ENCODE assay signal across 23 cellular contexts in genomic region chrX:9862953-9863352, GRCh38.
"Had no signal": no experiment of that assay in that cellular context is flagged by ENCODE, and none has a peak within 500 bp of the region (broad histone marks: within the 10 kb centered on the region; RNA-seq: fewer than 3 reads in every experiment).

No MANE protein-coding gene starts in this region.

- H3K4me1 ChIP-seq: right atrium auricular region, right lobe of liver, tibial nerve, upper lobe of right lung had no signal

- DNase-seq: hippocampal formation; kidney glomerular epithelial cell; left cardiac atrium; lower lobe of right lung; midbrain; mucosa of descending colon; naive thymus-derived CD4-positive, alpha-beta T cell; ovary; right lobe of liver; stimulated activated CD4-positive, alpha-beta T cell treated with anti-CD3 and anti-CD28 coated beads, Interleukin-1b, Interleukin-23, amount 100 ng/mL, for 48 hours; stimulated activated CD4-positive, alpha-beta T cell treated with anti-CD3 and anti-CD28 coated beads, Interleukin-2, amount 100 ng/mL, for 48 hours; stimulated activated CD4-positive, alpha-beta T cell treated with anti-CD3 and anti-CD28 coated beads, Interleukin-4, amount 100 ng/mL, for 4 hours; stimulated activated CD8-positive, alpha-beta memory T cell treated with anti-CD3 and anti-CD28 coated beads, Interleukin-4, amount 100 ng/mL, for 48 hours; stimulated activated naive CD4-positive, alpha-beta T cell treated with Interleukin-2 at 50 U/mL for 16 hours; stimulated activated naive CD8-positive, alpha-beta T cell treated with anti-CD3 and anti-CD28 coated beads, Interleukin-15, amount 100 ng/mL, for 72 hours; substantia nigra; upper lobe of right lung had no signal

- H3K9me3 ChIP-seq: lower lobe of right lung, mucosa of descending colon, ovary, right atrium auricular region, right lobe of liver, tibial nerve, upper lobe of right lung had no signal

- H3K27ac ChIP-seq: lower lobe of right lung, ovary, right atrium auricular region, right lobe of liver, tibial nerve, upper lobe of right lung had no signal

- H3K4me3 ChIP-seq: lower lobe of right lung, mucosa of descending colon, ovary, right atrium auricular region, right lobe of liver, smooth muscle cell, tibial nerve, upper lobe of right lung had no signal

- H3K36me3 ChIP-seq: lower lobe of right lung, ovary, right atrium auricular region, right lobe of liver, tibial nerve, upper lobe of right lung had no signal

- ATAC-seq: left cardiac atrium; left lobe of liver; lower lobe of right lung; mucosa of descending colon; naive thymus-derived CD4-positive, alpha-beta T cell; natural killer cell treated with Interleukin-12 subunit alpha and Interleukin-12 subunit beta and Interleukin-15 and Interleukin-18, amount 100 ng/mL, for 72 hours; right lobe of liver; stimulated activated memory B cell treated with anti-CD40 and anti-IgM and Interleukin-4, amounts not matched to agents 10 μg/mL and 1 μg/mL and 100 μg/mL, for 72 hours; stimulated activated naive CD8-positive, alpha-beta T cell treated with anti-CD3 and anti-CD28 coated beads, Interleukin-15, amount 100 ng/mL, for 72 hours; upper lobe of right lung had no signal

- H3K4me2 ChIP-seq: smooth muscle cell had no signal

- H3K27me3 ChIP-seq: ovary, right atrium auricular region, right lobe of liver, tibial nerve, upper lobe of right lung had no signal
